17 cellular contexts compared by ENCODE assay signal in genomic region chr5:111697215-111697614, GRCh38. TPM values are rescaled to one million over a fixed set of nuclear protein-coding genes. Genes with fewer than 3 reads are reported as not detected.
DNase-seq lines count a peak whose midpoint lies in the region; ATAC-seq, FAIRE-seq and TF ChIP-seq lines count a peak whose summit lies in the region.
"Had no signal": no experiment of that assay in that cellular context is flagged by ENCODE, and none has a peak within 500 bp of the region (broad histone marks: within the 10 kb centered on the region; RNA-seq: fewer than 3 reads in every experiment).

No MANE protein-coding gene starts in this region.

- CTCF ChIA-PET in HepG2 (lab: Yijun Ruan, JAX; ENCODE audit: low intra/inter-chr PET ratio, low total read pairs): no interaction called here

- TF ChIP-seq CTCF in HepG2 (CRISPR knock-in tag; IDR thresholded peaks at IDR 0.05) (no peak), right lobe of liver (IDR thresholded peaks at IDR 0.05) (no peak), foreskin keratinocyte (conservative IDR thresholded peaks at IDR 0.05) (no peak), HFFc6 (IDR thresholded peaks at IDR 0.05) (no peak)

- ATAC-seq in HepG2 (no peak), right lobe of liver (no peak), foreskin keratinocyte (peak; percentile 29), aorta (ENCODE audit: low FRiP score) (peak; percentile 15)
- ATAC-seq: gastrocnemius medialis had no signal

- no peak for TF ChIP-seq RAD21 in HepG2 (CRISPR knock-in tag; IDR thresholded peaks at IDR 0.05)

- H3K27me3 ChIP-seq in HepG2 (ENCODE audit: control insufficient read depth in 1 of 2, insufficient read depth in 2 of 2, low read length in 2 of 2) (no peaks in the 10 kb centered on the region), right lobe of liver (no peaks in the 10 kb centered on the region), foreskin keratinocyte (no peaks in the 10 kb centered on the region), aorta (ENCODE audit: control insufficient read depth in 1 of 2, insufficient read depth in 2 of 2, low read length in 1 of 2) (no peaks in the 10 kb centered on the region)
- H3K27me3 ChIP-seq: gastrocnemius medialis had no signal

- POLR2A ChIA-PET in HepG2 (lab: Yijun Ruan, JAX): no interaction called here

- H3K4me1 Mint-ChIP-seq in HFFc6 (ENCODE audit: low read depth): peaks cover 37% of the 10 kb centered on the region
- H3K4me1 Mint-ChIP-seq: B cell had no signal

- H3K27me3 Mint-ChIP-seq in HFFc6 (ENCODE audit: insufficient read depth): no peaks in the 10 kb centered on the region; the same call in none of the 2 replicates

- H3K79me2 ChIP-seq in HepG2 (ENCODE audit: insufficient read depth, low read length): no peaks in the 10 kb centered on the region

- H3K4me3 ChIP-seq in HepG2 (replicated peaks in 1 of 3; ENCODE audit: insufficient read depth in 1 of 3, low read depth in 2 of 3, low read length in 3 of 3) (no peak overlapping the region), right lobe of liver (no peak overlapping the region), aorta (ENCODE audit: low read length in 2 of 2) (no peak overlapping the region)
- H3K4me3 ChIP-seq: gastrocnemius medialis had no signal

- intact Hi-C loops in HepG2 (cut with micrococcal nuclease; ENCODE audit: unreplicated experiment): no loop called here
- intact Hi-C loops in right lobe of liver (cut with DNase I): no loop called here
- intact Hi-C loops in aorta (cut with DNase I): no loop called here

- H3K4me2 ChIP-seq in HepG2 (ENCODE audit: low read depth, low read length): no peak overlapping the region

- DNase-seq in HepG2 (ENCODE audit: low spot score): no peak
- no peak for DNase-seq in right lobe of liver
- DNase-seq in NCI-H446 treated with DMSO at 0.1 percent for 48 hours (lab: John Stamatoyannopoulos, UW): peak; percentile 77
- peak; percentile 28 to 65 for DNase-seq in foreskin keratinocyte
- no peak for DNase-seq in aorta
- no peak for DNase-seq in GDM1 (lab: John Stamatoyannopoulos, UW)
- no peak for DNase-seq in HFFc6
- DNase-seq in NOMO-1 treated with DMSO at 0.1 percent for 48 hours (lab: John Stamatoyannopoulos, UW; ENCODE audit: unreplicated experiment): no peak
- DNase-seq: activated naive CD4-positive, alpha-beta T cell treated with anti-CD3 and anti-CD28 coated beads, Interleukin-2, amount 50 U/mL, for 16 hours; cortex of kidney; gastrocnemius medialis; MM.1S; OCI-M1; stimulated activated CD4-positive, alpha-beta T cell treated with anti-CD3 and anti-CD28 coated beads, Interleukin-4, amount 100 ng/mL, for 24 hours; stimulated activated naive CD4-positive, alpha-beta T cell treated with Interleukin-2 at 50 U/mL for 16 hours; T-helper 2 cell had no signal

- no peak overlapping the region for H3K27ac Mint-ChIP-seq in HFFc6
- H3K27ac Mint-ChIP-seq: B cell had no signal

- no peaks in the 10 kb centered on the region for H4K20me1 ChIP-seq in HepG2 (ENCODE audit: insufficient read depth, low read length)

- no TSS peak for BruUV-seq in HepG2 (replicated peaks; lab: Mats Ljungman, UMichigan)

- H3K9me3 Mint-ChIP-seq in HFFc6: no peaks in the 10 kb centered on the region

- TF ChIP-seq EP300 in HepG2 (IDR thresholded peaks at IDR 0.05; ENCODE audit: low read depth in 2 of 2, low read length in 2 of 2): no peak
- TF ChIP-seq EP300 in HepG2 (CRISPR knock-in tag; IDR thresholded peaks at IDR 0.05; ENCODE audit: borderline replicate concordance): no peak

- H3K4me1 ChIP-seq in HepG2 (ENCODE audit: insufficient read depth, low read length): peaks cover 11% of the 10 kb centered on the region
- H3K4me1 ChIP-seq in right lobe of liver: peaks cover 0 to 19% (median 4%) of the 10 kb centered on the region in 4 donors
- peaks cover 6% of the 10 kb centered on the region for H3K4me1 ChIP-seq in foreskin keratinocyte
- H3K4me1 ChIP-seq in aorta (ENCODE audit: control insufficient read depth in 1 of 2, insufficient read depth in 2 of 2, low read length in 2 of 2): peaks cover 0 to 3% of the 10 kb centered on the region in 2 donors

- no peaks in the 10 kb centered on the region for H3K36me3 Mint-ChIP-seq in HFFc6 (ENCODE audit: low read depth)

- H3K36me3 ChIP-seq in HepG2 (replicated peaks in 1 of 2; ENCODE audit: control insufficient read depth in 1 of 2, insufficient read depth in 2 of 2, low read length in 2 of 2): no peaks in the 10 kb centered on the region
- no peaks in the 10 kb centered on the region for H3K36me3 ChIP-seq in right lobe of liver
- no peaks in the 10 kb centered on the region for H3K36me3 ChIP-seq in aorta (ENCODE audit: control insufficient read depth in 1 of 2, insufficient read depth in 2 of 2, low read length in 1 of 2)
- H3K36me3 ChIP-seq: gastrocnemius medialis had no signal

- WGBS in HepG2 (ENCODE audit: low lambda C conversion rate): 35% methylated on average over 6 of the region's 6 CpGs
- 32% methylated on average over 2 of the region's 6 CpGs for WGBS in right lobe of liver (ENCODE audit: insufficient coverage, low coverage, low lambda C conversion rate, missing lambda C conversion rate)
- WGBS in aorta, 2 donors: 22 to 25% methylated on average over 6 of the region's 6 CpGs

- FAIRE-seq in HepG2 (lab: Jason Lieb, UNC): no peak

- H3K9ac ChIP-seq in HepG2 (ENCODE audit: insufficient read depth, low read depth, low read length): no peak overlapping the region

- no peak overlapping the region for H2AFZ ChIP-seq in HepG2 (ENCODE audit: low read length)

- no peak overlapping the region for H3K4me3 Mint-ChIP-seq in HFFc6
- H3K4me3 Mint-ChIP-seq: B cell had no signal

- in situ Hi-C loops in HepG2 (cut with HindIII; ENCODE audit: extremely low pct_ligation_motif_present, low pct_unique_long_range_greater_than_20kb): no loop called here

- H3K9me3 ChIP-seq in HepG2 (ENCODE audit: low read length): no peaks in the 10 kb centered on the region
- H3K9me3 ChIP-seq in right lobe of liver: no peaks in the 10 kb centered on the region
- no peaks in the 10 kb centered on the region for H3K9me3 ChIP-seq in aorta (ENCODE audit: control insufficient read depth, low read length)
- H3K9me3 ChIP-seq: gastrocnemius medialis had no signal

- TF ChIP-seq POLR2A in HepG2 (IDR thresholded peaks at IDR 0.05; ENCODE audit: insufficient read depth in 1 of 2, low read depth in 2 of 2, low read length in 2 of 2): no peak
- no peak for TF ChIP-seq POLR2A in right lobe of liver (IDR thresholded peaks at IDR 0.05)

- H3K27ac ChIP-seq in HepG2 (ENCODE audit: extremely low read length, insufficient read depth, low read length): no peak overlapping the region
- no peak overlapping the region for H3K27ac ChIP-seq in right lobe of liver
- H3K27ac ChIP-seq in foreskin keratinocyte: no peak overlapping the region
- H3K27ac ChIP-seq in aorta (ENCODE audit: low read depth in 1 of 2, low read length in 2 of 2): no peak overlapping the region
- H3K27ac ChIP-seq: gastrocnemius medialis had no signal

TF ChIP-seq in HepG2, 621 proteins besides CTCF, POLR2A, EP300 and RAD21:
- no peak for TF ChIP-seq JUND (CRISPR knock-in tag; IDR thresholded peaks at IDR 0.05)
- TF ChIP-seq LCORL (IDR thresholded peaks at IDR 0.05): peak; percentile 57; the same call in 1 of the 2 replicates
- TF ChIP-seq LCORL (CRISPR knock-in tag; IDR thresholded peaks at IDR 0.05): no peak

RNA-seq across cellular contexts. Expression of gene NREP, which starts 59.8 kb away (rescaled TPM):
- total RNA-seq in HepG2 (2016; rRNA removed; fragmentation: Illumina TruSeq; extraction: Trizol) (40.5 and 48.5 TPM in 2 replicates), right lobe of liver (10 to 100 TPM in 1 of 6 experiments, 1 to 10 TPM in 5; 2.2 to 24.6 (median 7.7) TPM), foreskin keratinocyte (1.1 and 1.7 TPM in 2 replicates), aorta (10 to 100 TPM; 26.1 to 33.7 TPM)
- total RNA-seq in HepG2 (2016; cell fraction: cytosol; rRNA removed; fragmentation: Illumina TruSeq; extraction: Trizol; ENCODE audit: low read depth): 18.2 and 18.5 TPM in 2 replicates
- total RNA-seq in HepG2 (2016; cell fraction: insoluble cytoplasmic fraction; rRNA removed; fragmentation: Illumina TruSeq; extraction: Trizol): 44.8 and 48.2 TPM in 2 replicates
- 49.5 and 57.7 TPM in 2 replicates for total RNA-seq in HepG2 (2016; cell fraction: membrane; rRNA removed; fragmentation: Illumina TruSeq; extraction: Trizol)
- 58.0 and 67.1 TPM in 2 replicates for total RNA-seq in HepG2 (2016; cell fraction: nucleus; rRNA removed; fragmentation: Illumina TruSeq; extraction: Trizol)
- polyA plus RNA-seq in HepG2 (2011; rRNA removed) (82.8 and 102 TPM in 2 replicates), foreskin keratinocyte (1.0 and 1.5 TPM in 2 replicates), aorta (10 to 100 TPM in 1 of 2 donors, 1 to 10 TPM in 1; 8.3 to 18.3 TPM)
- polyA plus RNA-seq in HepG2 (2011; cell fraction: cytosol; rRNA removed): 49.1 and 88.7 TPM in 2 replicates
- polyA plus RNA-seq in HepG2 (2011; cell fraction: nucleus; rRNA removed): 69.7 and 94.1 TPM in 2 replicates
- polyA plus RNA-seq in HepG2 (2012): 38.1 and 86.3 TPM in 2 replicates
- polyA plus RNA-seq in HepG2 (2016; cell fraction: cytosol; fragmentation: Illumina TruSeq; extraction: Trizol; ENCODE audit: low read depth): 33.5 and 45.5 TPM in 2 replicates
- polyA plus RNA-seq in HepG2 (2016; cell fraction: insoluble cytoplasmic fraction; fragmentation: Illumina TruSeq; extraction: Trizol; ENCODE audit: low read depth): 76.1 and 85.1 TPM in 2 replicates
- 81.9 and 92.8 TPM in 2 replicates for polyA plus RNA-seq in HepG2 (2016; cell fraction: membrane; fragmentation: Illumina TruSeq; extraction: Trizol; ENCODE audit: low read depth)
- polyA plus RNA-seq in HepG2 (2016; cell fraction: nucleus; fragmentation: Illumina TruSeq; extraction: Trizol; ENCODE audit: insufficient read depth, low read depth): 58.3 and 64.9 TPM in 2 replicates
- polyA minus RNA-seq in HepG2 (2011; rRNA and poly(A)+ RNA removed; ENCODE audit: low replicate concordance): 2.7 and 49.0 TPM in 2 replicates
- 29.4 and 31.1 TPM in 2 replicates for polyA minus RNA-seq in HepG2 (2011; cell fraction: cytosol; rRNA and poly(A)+ RNA removed)
- polyA minus RNA-seq in HepG2 (2011; cell fraction: nucleus; rRNA and poly(A)+ RNA removed): 280 and 293 TPM in 2 replicates
- total RNA-seq in HFFc6 (2021; fragmentation: NEBNext Ultra II Directional; extraction: Animal tissue kit (Norgen Biotek cat#: 25700)): 10 to 100 TPM; 32.0 to 89.1 (median 35.1) TPM

Comparison
In these comparisons a context has a peak if more than half of its experiments do, and no peak if none do; other contexts are left out.
1. ATAC-seq: peak in foreskin keratinocyte (single experiment) and aorta (single experiment); none in HepG2 (single experiment) and right lobe of liver (0 of 4).
2. DNase-seq: peak in NCI-H446 treated with DMSO at 0.1 percent for 48 hours (single experiment) and foreskin keratinocyte (2 of 2); none in HepG2 (single experiment), right lobe of liver (0 of 3), aorta (0 of 2), GDM1 (single experiment), HFFc6 (single experiment) and NOMO-1 treated with DMSO at 0.1 percent for 48 hours (single experiment).